Comparison of ENCODE assay signal across 8 cellular contexts in genomic region chr11:1389103-1389931, GRCh38. TPM values are rescaled to one million over a fixed set of nuclear protein-coding genes. Genes with fewer than 3 reads are reported as not detected.
DNase-seq lines count a peak whose midpoint lies in the region; ATAC-seq and TF ChIP-seq lines count a peak whose summit lies in the region.

No MANE protein-coding gene starts in this region.

- H3K36me3 ChIP-seq in KMS-11 (ENCODE audit: insufficient read depth), result no peaks in the 10 kb centered on the region

- H3K4me3 ChIP-seq in KMS-11 (IDR thresholded peaks at IDR 0.05; ENCODE audit: insufficient read depth, low read depth, low read length) (no peak overlapping the region), fibroblast of villous mesenchyme (ENCODE audit: low read depth, low read length) (peak overlapping the region; percentile 63)

- peak; percentile 84 for ATAC-seq in GM21786 (IDR thresholded peaks at IDR 0.05; ENCODE audit: unreplicated experiment)

- 0 out of 2 replicates have a peak overlapping the region, but pooled peaks have one; percentile 14 for H2AFZ ChIP-seq in KMS-11 (ENCODE audit: low read depth)

- H3K4me1 ChIP-seq in KMS-11 (ENCODE audit: low read depth, poor library complexity, severe bottlenecking), result no peaks in the 10 kb centered on the region

- H3K27ac ChIP-seq in KMS-11, result no peak overlapping the region

- H3K27me3 ChIP-seq in KMS-11 (ENCODE audit: insufficient read depth, low read depth), result peaks cover 41% of the 10 kb centered on the region

- no peaks in the 10 kb centered on the region for H3K36me3 Mint-ChIP-seq in nephron (ENCODE audit: low read depth)

- peak overlapping the region; percentile 75 to 78 (median 76) for H3K4me3 Mint-ChIP-seq in nephron

- H4K20me1 ChIP-seq in KMS-11 (ENCODE audit: insufficient read depth), result no peaks in the 10 kb centered on the region

- peaks cover 50% of the 10 kb centered on the region for H3K27me3 Mint-ChIP-seq in nephron (ENCODE audit: low read depth)

- H3K79me2 ChIP-seq in KMS-11 (ENCODE audit: insufficient read depth, low read depth), result no peaks in the 10 kb centered on the region

- TF ChIP-seq CTCF in KMS-11 (conservative IDR thresholded peaks at IDR 0.05; ENCODE audit: low read depth, low read length) (no peak), fibroblast of villous mesenchyme (IDR thresholded peaks at IDR 0.05; ENCODE audit: insufficient read depth, low read depth, low read length) (peak; percentile 22), nephron (IDR thresholded peaks at IDR 0.05; ENCODE audit: unreplicated experiment in 3 of 3) (no peak)

- peak; percentile 80 for DNase-seq in DMS 273 treated with DMSO at 0.1 percent for 48 hours (lab: John Stamatoyannopoulos, UW)
- DNase-seq in RPMI8226, result peak; percentile 84
- peak; percentile 98 for DNase-seq in activated gamma-delta T cell (lab: John Stamatoyannopoulos, UW)
- peak; percentile 96 for DNase-seq in fibroblast of villous mesenchyme (ENCODE audit: low read depth)
- peak; percentile 97 for DNase-seq in stimulated activated naive CD4-positive, alpha-beta T cell treated with Interleukin-2 at 50 U/mL for 16 hours (lab: John Stamatoyannopoulos, UW)

- no peaks in the 10 kb centered on the region for H3K4me1 Mint-ChIP-seq in nephron

- no peak overlapping the region for H3K9ac ChIP-seq in KMS-11

- no peak overlapping the region for H3K4me2 ChIP-seq in KMS-11

- H3K9me3 Mint-ChIP-seq in nephron, result no peaks in the 10 kb centered on the region

- no peak overlapping the region for H3K27ac Mint-ChIP-seq in nephron

RNA-seq across cellular contexts. Expression of gene BRSK2, which starts 0.4 kb away (rescaled TPM):
- under 0.01 TPM in 2 replicates for total RNA-seq in fibroblast of villous mesenchyme
